10 cellular contexts compared by ENCODE assay signal in genomic region chr10:23516530-23516929, GRCh38.
A peak's percentile ranks its signal among the peaks of the same experiment; 100 is the strongest.
DNase-seq lines count a peak whose midpoint lies in the region; ATAC-seq and TF ChIP-seq lines count a peak whose summit lies in the region.
"Had no signal": no experiment of that assay in that cellular context is flagged by ENCODE, and none has a peak within 500 bp of the region (broad histone marks: within the 10 kb centered on the region; RNA-seq: fewer than 3 reads in every experiment).

No MANE protein-coding gene starts in this region.

- DNase-seq in NCI-H1694 treated with DMSO at 0.1 percent for 48 hours (lab: John Stamatoyannopoulos, UW) = peak; percentile 32
- DNase-seq in NCI-H1694 (lab: John Stamatoyannopoulos, UW) = no peak
- DNase-seq in Panc1 (ENCODE audit: low read depth, low spot score) = no peak
- DNase-seq in fibroblast of the aortic adventitia (ENCODE audit: low read depth) = peak; percentile 59
- peak; percentile 74 for DNase-seq in superior temporal gyrus (ENCODE audit: extremely low spot score)
- DNase-seq in NCI-H128 (lab: John Stamatoyannopoulos, UW; ENCODE audit: unreplicated experiment) = no peak
- no peak for DNase-seq in NCI-H2171 treated with DMSO at 0.1 percent for 48 hours (lab: John Stamatoyannopoulos, UW)
- DNase-seq in glomerular visceral epithelial cell (ENCODE audit: extremely low spot score) = no peak
- DNase-seq: colonic mucosa had no signal

- no TSS peak for BruUV-seq in Panc1 (replicated peaks; lab: Mats Ljungman, UMichigan)

- H3K4me3 ChIP-seq in Panc1 (ENCODE audit: low read depth in 2 of 2, low read length in 2 of 2) (no peak overlapping the region), fibroblast of the aortic adventitia (ENCODE audit: low read depth, low read length) (no peak overlapping the region)
- H3K4me3 ChIP-seq: colonic mucosa, SJCRH30 had no signal

- no peaks in the 10 kb centered on the region for H3K4me1 ChIP-seq in Panc1 (ENCODE audit: control insufficient read depth, insufficient read depth, low read length)
- H3K4me1 ChIP-seq: colonic mucosa had no signal

- in situ Hi-C loops in Panc1 (cut with HindIII; ENCODE audit: low pct_unique_long_range_greater_than_20kb, low sequenced_read_pairs) = no loop called here

- no peak for ATAC-seq in Panc1

- POLR2A ChIA-PET in Panc1 (lab: Charles Lee) = no interaction called here

- H3K27me3 ChIP-seq in Panc1 (ENCODE audit: control insufficient read depth, insufficient read depth, low read length) = no peaks in the 10 kb centered on the region
- H3K27me3 ChIP-seq: colonic mucosa, SJCRH30 had no signal

- no peak overlapping the region for H3K27ac ChIP-seq in Panc1 (ENCODE audit: low read length)
- H3K27ac ChIP-seq: colonic mucosa, SJCRH30 had no signal

- no peaks in the 10 kb centered on the region for H3K36me3 ChIP-seq in Panc1 (ENCODE audit: control insufficient read depth, insufficient read depth, low read length)
- H3K36me3 ChIP-seq: colonic mucosa, SJCRH30 had no signal

- H3K9me3 ChIP-seq in Panc1 (ENCODE audit: control insufficient read depth, insufficient read depth, low read depth, low read length) = no peaks in the 10 kb centered on the region
- H3K9me3 ChIP-seq: colonic mucosa had no signal

- CTCF ChIA-PET in Panc1 (lab: Charles Lee) = no interaction called here

- peak; percentile 40; the same call in 1 of the 2 replicates for TF ChIP-seq CTCF in Panc1 (IDR thresholded peaks at IDR 0.05)
- peak; percentile 76 for TF ChIP-seq CTCF in fibroblast of the aortic adventitia (IDR thresholded peaks at IDR 0.05; ENCODE audit: insufficient read depth, low read length)

- intact Hi-C loops in Panc1 (cut with micrococcal nuclease; ENCODE audit: unreplicated experiment) = no loop called here

Comparison
In these comparisons a context has a peak if more than half of its experiments do, and no peak if none do; other contexts are left out.
1. DNase-seq: peak in NCI-H1694 treated with DMSO at 0.1 percent for 48 hours (single experiment), fibroblast of the aortic adventitia (single experiment) and superior temporal gyrus (single experiment); none in NCI-H1694 (single experiment), Panc1 (single experiment), NCI-H128 (single experiment), NCI-H2171 treated with DMSO at 0.1 percent for 48 hours (single experiment) and glomerular visceral epithelial cell (single experiment).